ENCODE assay signal across 9 cellular contexts in the genomic region with DNA sequence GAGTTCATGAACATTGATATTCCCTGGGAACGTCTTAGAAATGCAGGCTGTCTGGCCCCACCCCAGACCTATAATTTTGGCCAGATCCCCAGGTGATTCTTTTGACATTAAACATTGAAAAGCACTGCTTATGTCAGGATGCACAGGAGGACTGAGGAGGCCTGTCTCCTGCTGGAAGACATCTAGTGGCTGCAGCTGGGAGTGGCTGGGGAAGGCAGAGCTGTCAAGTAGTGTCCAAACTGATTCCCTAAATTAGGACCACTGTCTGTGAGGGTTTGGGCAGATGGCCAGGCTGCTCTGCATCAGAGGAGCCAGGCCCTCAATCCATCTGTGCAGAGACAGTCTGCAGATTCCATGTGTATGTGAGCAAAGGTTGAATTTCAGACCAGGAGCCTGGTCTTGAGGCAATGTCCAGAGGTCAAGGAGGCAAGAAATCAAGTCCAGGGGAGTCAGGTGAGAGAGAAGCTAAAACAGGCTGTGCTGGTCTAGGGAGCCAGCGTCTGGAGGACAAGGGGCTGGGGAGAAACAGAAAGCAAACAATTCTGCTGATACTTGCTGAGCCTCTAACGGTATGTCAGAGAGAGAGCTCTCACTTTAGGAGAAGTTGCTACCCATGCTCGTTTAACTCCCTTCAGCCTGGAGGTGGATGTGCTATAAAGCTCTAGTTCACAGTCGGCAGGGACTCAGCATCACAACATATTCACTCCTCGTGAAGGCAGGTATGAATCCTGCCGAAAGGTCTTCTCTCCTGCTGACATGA. TPM values are rescaled to one million over a fixed set of nuclear protein-coding genes. Genes with fewer than 3 reads are reported as not detected.
DNase-seq lines count a peak whose midpoint lies in the region; ATAC-seq and TF ChIP-seq lines count a peak whose summit lies in the region.
"Had no signal": no experiment of that assay in that cellular context is flagged by ENCODE, and none has a peak within 500 bp of the region (broad histone marks: within the 10 kb centered on the region; RNA-seq: fewer than 3 reads in every experiment).

No MANE protein-coding gene starts in this region.

- no peaks in the 10 kb centered on the region for H3K27me3 ChIP-seq in right cardiac atrium (ENCODE audit: control insufficient read depth, insufficient read depth)
- no peaks in the 10 kb centered on the region for H3K27me3 ChIP-seq in stomach

- TF ChIP-seq EP300 in stomach (IDR thresholded peaks at IDR 0.05), result no peak

- no peak overlapping the region for H3K27ac Mint-ChIP-seq in activated naive CD8-positive, alpha-beta T cell treated with anti-CD3 and anti-CD28 coated beads, Interleukin-2, amount 50 U/mL, for 24 hours

- TF ChIP-seq CTCF in GM12864 (IDR thresholded peaks at IDR 0.05; ENCODE audit: low read depth, low read length, missing control alignments) (peak; percentile 59), LNCaP clone FGC (IDR thresholded peaks at IDR 0.05; ENCODE audit: control insufficient read depth, extremely low read depth, insufficient read depth) (peak; percentile 77), stomach (IDR thresholded peaks at IDR 0.05) (peak in 2 of 7 experiments; percentile 23 to 28)

- no peak overlapping the region for H3K4me3 Mint-ChIP-seq in activated naive CD8-positive, alpha-beta T cell treated with anti-CD3 and anti-CD28 coated beads, Interleukin-2, amount 50 U/mL, for 24 hours

- H3K4me1 ChIP-seq in right cardiac atrium (ENCODE audit: control insufficient read depth, insufficient read depth, low read length), result peaks cover 3% of the 10 kb centered on the region
- H3K4me1 ChIP-seq in stomach, result peaks cover 22 to 63% (median 33%) of the 10 kb centered on the region in 4 donors

- DNase-seq in A172 (ENCODE audit: low spot score) (peak; percentile 39), GM12864 (ENCODE audit: low read depth) (no peak), LNCaP clone FGC (ENCODE audit: low read depth) (no peak), right cardiac atrium (peak; percentile 20 to 69 (median 68)), stomach (no peak), HK-2 (ENCODE audit: unreplicated experiment) (no peak), mucosa of gallbladder (ENCODE audit: low spot score) (no peak)
- peak; percentile 22 for DNase-seq in activated naive CD8-positive, alpha-beta T cell treated with anti-CD3 and anti-CD28 coated beads, Interleukin-2, amount 50 U/mL, for 24 hours

- no peak for ATAC-seq in activated naive CD8-positive, alpha-beta T cell treated with anti-CD3 and anti-CD28 coated beads, Interleukin-2, amount 50 U/mL, for 24 hours
- peak; percentile 64 to 81 for ATAC-seq in right cardiac atrium

- intact Hi-C loops in right cardiac atrium (cut with DNase I), result loop anchor here in 3 of 4 donors (5.0 to 10.0 kb wide), 4 partner anchors 131 to 231 kb away; no protein-coding TSS in a partner anchor
- intact Hi-C loops in stomach (cut with DNase I; ENCODE audit: low total_unique reads), result no loop called here

- no peaks in the 10 kb centered on the region for H3K9me3 Mint-ChIP-seq in activated naive CD8-positive, alpha-beta T cell treated with anti-CD3 and anti-CD28 coated beads, Interleukin-2, amount 50 U/mL, for 24 hours

- H3K4me3 ChIP-seq in GM12864 (ENCODE audit: low read depth, low read length), result no peak overlapping the region
- no peak overlapping the region for H3K4me3 ChIP-seq in LNCaP clone FGC (ENCODE audit: low read depth, low read length)
- H3K4me3 ChIP-seq in right cardiac atrium (ENCODE audit: low read length), result no peak overlapping the region
- no peak overlapping the region for H3K4me3 ChIP-seq in stomach

- H3K36me3 Mint-ChIP-seq in activated naive CD8-positive, alpha-beta T cell treated with anti-CD3 and anti-CD28 coated beads, Interleukin-2, amount 50 U/mL, for 24 hours (ENCODE audit: low read depth), result no peaks in the 10 kb centered on the region

- peaks cover 57% of the 10 kb centered on the region for H3K4me1 Mint-ChIP-seq in activated naive CD8-positive, alpha-beta T cell treated with anti-CD3 and anti-CD28 coated beads, Interleukin-2, amount 50 U/mL, for 24 hours

- H3K27ac ChIP-seq in right cardiac atrium (ENCODE audit: low read length) (no peak overlapping the region), stomach (peak overlapping the region in 3 of 5 donors; percentile 0 to 65 (median 1))

- no peaks in the 10 kb centered on the region for H3K36me3 ChIP-seq in stomach

- H3K9me3 ChIP-seq in right cardiac atrium (ENCODE audit: control insufficient read depth, low read length), result no peaks in the 10 kb centered on the region
- H3K9me3 ChIP-seq in stomach, result no peaks in the 10 kb centered on the region

- 70% methylated on average over 7 of the region's 7 CpGs for WGBS in right cardiac atrium
- 48 to 67% (median 53%) methylated on average over 7 of the region's 7 CpGs for WGBS in stomach, 5 donors

- TF ChIP-seq POLR2A in stomach (IDR thresholded peaks at IDR 0.05), result no peak

- no peaks in the 10 kb centered on the region for H3K27me3 Mint-ChIP-seq in activated naive CD8-positive, alpha-beta T cell treated with anti-CD3 and anti-CD28 coated beads, Interleukin-2, amount 50 U/mL, for 24 hours

RNA-seq across cellular contexts. Expression of a gene that starts 15.3 kb away (rescaled TPM):
- 39.2 and 52.2 TPM in 2 replicates for total RNA-seq in A172 (2014; rRNA removed; shearing (Covaris generic))
- total RNA-seq in right cardiac atrium (1 to 10 TPM; 4.3 to 7.3 (median 6.3) TPM), stomach (100 to 1,000 TPM; 151 to 391 (median 255) TPM), mucosa of gallbladder (39.0 TPM)
- polyA plus RNA-seq in right cardiac atrium (5.1 TPM), stomach (10 to 100 TPM in 2 of 3 donors, 1 to 10 TPM in 1; 5.4 to 86.1 (median 11.4) TPM)

RNA-seq across cellular contexts. Expression of a gene that starts 28.9 kb away (rescaled TPM):
- not detected in 2 replicates for total RNA-seq in A172 (2014; rRNA removed; shearing (Covaris generic))
- not detected for total RNA-seq in right cardiac atrium
- polyA plus RNA-seq in right cardiac atrium, result not detected
- 1 to 10 TPM in 1 of 5 donors, under 1 TPM in 1, not detected in 3; 0.45 to 2.6 TPM for total RNA-seq in stomach
- not detected for polyA plus RNA-seq in stomach
- total RNA-seq in mucosa of gallbladder, result not detected
- polyA plus RNA-seq: adipose tissue had no signal

Comparison
In these comparisons a context has a peak if more than half of its experiments do, and no peak if none do; other contexts are left out.
1. DNase-seq: peak in A172 (single experiment), activated naive CD8-positive, alpha-beta T cell treated with anti-CD3 and anti-CD28 coated beads, Interleukin-2, amount 50 U/mL, for 24 hours (single experiment) and right cardiac atrium (3 of 3); none in GM12864 (single experiment), LNCaP clone FGC (single experiment), stomach (single experiment), HK-2 (single experiment) and mucosa of gallbladder (single experiment).